ENCODE assay signal across 9 cellular contexts in genomic region chr10:11678074-11678793, GRCh38.
DNase-seq lines count a peak whose midpoint lies in the region; ATAC-seq and TF ChIP-seq lines count a peak whose summit lies in the region.
"Had no signal": no experiment of that assay in that cellular context is flagged by ENCODE, and none has a peak within 500 bp of the region (broad histone marks: within the 10 kb centered on the region; RNA-seq: fewer than 3 reads in every experiment).

No MANE protein-coding gene starts in this region.

- H3K4me3 ChIP-seq in uterus, result no peak overlapping the region
- no peak overlapping the region for H3K4me3 ChIP-seq in esophagus squamous epithelium

- no peak overlapping the region for H3K4me3 Mint-ChIP-seq in activated naive CD8-positive, alpha-beta T cell treated with anti-CD3 and anti-CD28 coated beads, Interleukin-2, amount 50 U/mL, for 24 hours

- no peaks in the 10 kb centered on the region for H3K36me3 ChIP-seq in uterus
- H3K36me3 ChIP-seq in esophagus squamous epithelium, result no peaks in the 10 kb centered on the region
- H3K36me3 ChIP-seq: neutrophil had no signal

- intact Hi-C loops in uterus (cut with DNase I; ENCODE audit: low total_unique reads), result no loop called here
- intact Hi-C loops in esophagus squamous epithelium (cut with DNase I), result no loop called here

- H3K9me3 Mint-ChIP-seq in activated naive CD8-positive, alpha-beta T cell treated with anti-CD3 and anti-CD28 coated beads, Interleukin-2, amount 50 U/mL, for 24 hours, result no peaks in the 10 kb centered on the region

- H3K27me3 ChIP-seq in uterus (no peaks in the 10 kb centered on the region), esophagus squamous epithelium (peaks cover 0 to 7% (median 0%) of the 10 kb centered on the region in 4 donors)

- H3K27me3 Mint-ChIP-seq in activated naive CD8-positive, alpha-beta T cell treated with anti-CD3 and anti-CD28 coated beads, Interleukin-2, amount 50 U/mL, for 24 hours, result peaks cover 14% of the 10 kb centered on the region

- TF ChIP-seq CTCF in uterus (IDR thresholded peaks at IDR 0.05), result no peak
- TF ChIP-seq CTCF in esophagus squamous epithelium (IDR thresholded peaks at IDR 0.05), result no peak

- H3K4me1 ChIP-seq in uterus (no peaks in the 10 kb centered on the region), esophagus squamous epithelium (peaks cover 0 to 16% (median 0%) of the 10 kb centered on the region in 3 donors)

- ATAC-seq in GM19035 (IDR thresholded peaks at IDR 0.05; ENCODE audit: unreplicated experiment), result peak; percentile 91
- ATAC-seq in HG03066 (IDR thresholded peaks at IDR 0.05; ENCODE audit: low read depth, unreplicated experiment), result peak; percentile 86
- peak; percentile 70 for ATAC-seq in activated naive CD8-positive, alpha-beta T cell treated with anti-CD3 and anti-CD28 coated beads, Interleukin-2, amount 50 U/mL, for 24 hours

- no peak overlapping the region for H3K27ac Mint-ChIP-seq in activated naive CD8-positive, alpha-beta T cell treated with anti-CD3 and anti-CD28 coated beads, Interleukin-2, amount 50 U/mL, for 24 hours

- peaks cover 46% of the 10 kb centered on the region for H3K4me1 Mint-ChIP-seq in activated naive CD8-positive, alpha-beta T cell treated with anti-CD3 and anti-CD28 coated beads, Interleukin-2, amount 50 U/mL, for 24 hours

- DNase-seq in AG20443 (ENCODE audit: low spot score) (peak; percentile 64), uterus (no peak), esophagus squamous epithelium (lab: John Stamatoyannopoulos, UW) (no peak), pons (ENCODE audit: low spot score) (no peak), substantia nigra (lab: John Stamatoyannopoulos, UW) (no peak)
- peak; percentile 38 for DNase-seq in activated naive CD8-positive, alpha-beta T cell treated with anti-CD3 and anti-CD28 coated beads, Interleukin-2, amount 50 U/mL, for 24 hours

- H3K27ac ChIP-seq in uterus (no peak overlapping the region), esophagus squamous epithelium (no peak overlapping the region), substantia nigra (ENCODE audit: low read depth, low read length, poor library complexity, severe bottlenecking) (no peak overlapping the region)
- H3K27ac ChIP-seq: neutrophil had no signal

- no peaks in the 10 kb centered on the region for H3K36me3 Mint-ChIP-seq in activated naive CD8-positive, alpha-beta T cell treated with anti-CD3 and anti-CD28 coated beads, Interleukin-2, amount 50 U/mL, for 24 hours (ENCODE audit: low read depth)

- H3K9me3 ChIP-seq in uterus (no peaks in the 10 kb centered on the region), esophagus squamous epithelium (no peaks in the 10 kb centered on the region)
- H3K9me3 ChIP-seq: neutrophil had no signal

- WGBS in esophagus squamous epithelium, 2 donors, result 54 to 72% methylated on average over 15 to 17 of the region's 17 CpGs

- TF ChIP-seq POLR2A in uterus (IDR thresholded peaks at IDR 0.05), result no peak
- TF ChIP-seq POLR2A in esophagus squamous epithelium (IDR thresholded peaks at IDR 0.05), result no peak

Comparison
In these comparisons a context has a peak if more than half of its experiments do, and no peak if none do; other contexts are left out.
1. DNase-seq: peak in AG20443 (single experiment) and activated naive CD8-positive, alpha-beta T cell treated with anti-CD3 and anti-CD28 coated beads, Interleukin-2, amount 50 U/mL, for 24 hours (single experiment); none in uterus (0 of 2), esophagus squamous epithelium (single experiment), pons (single experiment) and substantia nigra (0 of 49).
2. Peak in every context shown above with its lines, with median percentiles within 50 percentile points of each other: ATAC-seq.